In genomic region chr2:192313773-192314172, GRCh38 we compare ENCODE assay signal across 29 cellular contexts.
"Had no signal": no experiment of that assay in that cellular context is flagged by ENCODE, and none has a peak within 500 bp of the region (broad histone marks: within the 10 kb centered on the region; RNA-seq: fewer than 3 reads in every experiment).

No MANE protein-coding gene starts in this region.

- DNase-seq: activated CD4-positive, alpha-beta memory T cell treated with anti-CD3 and anti-CD28 coated beads for 36 hours; activated CD4-positive, alpha-beta T cell treated with anti-CD3 and anti-CD28 coated beads for 4 hours; activated CD4-positive, alpha-beta T cell treated with anti-CD3 and anti-CD28 coated beads, Interleukin-2, amount 50 U/mL, for 1 hour; activated CD4-positive, CD25-positive, alpha-beta regulatory T cell treated with anti-CD3 and anti-CD28 coated beads, Interleukin-2, amount 50 U/mL, for 72 hours; activated CD8-positive, alpha-beta memory T cell treated with anti-CD3 and anti-CD28 coated beads, Interleukin-2, amount 50 U/mL, for 4 hours; activated effector memory CD4-positive, alpha-beta T cell treated with Interleukin-2 at 50 U/mL for 16 hours; activated naive CD8-positive, alpha-beta T cell treated with anti-CD3 and anti-CD28 coated beads, Interleukin-2, amount 10 ng/mL, durations not matched to agents 7 days and 5 days; activated T-cell treated with anti-CD3 and anti-CD28 coated beads for 4 hours; activated T-cell treated with anti-CD3 and anti-CD28 coated beads, Interleukin-2, amount 50 U/mL, for 4 hours; amygdala; body of pancreas; Kasumi-1; KG1; MG63; NCI-H1048; NCI-H1105 treated with DMSO at 0.1 percent for 48 hours; NCI-H1436; NCI-H1694; NCI-H2029; NCI-H510A; NCI-H526; NCI-H748 treated with DMSO at 0.1 percent for 48 hours; SHP77; SJCRH30; T1000 had no signal

- H3K4me3 ChIP-seq: body of pancreas, breast epithelium, MG63, SJCRH30, SK-N-MC had no signal

- H3K4me1 Mint-ChIP-seq: activated naive CD4-positive, alpha-beta T cell treated with anti-CD3 and anti-CD28 coated beads, Interleukin-2, amount 50 U/mL, for 24 hours; activated naive CD8-positive, alpha-beta T cell treated with anti-CD3 and anti-CD28 coated beads, Interleukin-2, amount 10 ng/mL, durations not matched to agents 7 days and 5 days; WTC11 had no signal

- H3K9me3 ChIP-seq: body of pancreas, SJCRH30 had no signal

- H3K27ac Mint-ChIP-seq: activated CD4-positive, alpha-beta memory T cell treated with anti-CD3 and anti-CD28 coated beads for 36 hours; activated naive CD4-positive, alpha-beta T cell treated with anti-CD3 and anti-CD28 coated beads, Interleukin-2, amount 50 U/mL, for 24 hours; activated naive CD8-positive, alpha-beta T cell treated with anti-CD3 and anti-CD28 coated beads, Interleukin-2, amount 10 ng/mL, durations not matched to agents 7 days and 5 days; WTC11 had no signal

- H3K27me3 ChIP-seq: body of pancreas, breast epithelium, MG63, SJCRH30 had no signal

- H3K36me3 ChIP-seq: breast epithelium, MG63, SJCRH30 had no signal

- H3K27me3 Mint-ChIP-seq: activated CD4-positive, alpha-beta memory T cell treated with anti-CD3 and anti-CD28 coated beads for 36 hours; activated naive CD4-positive, alpha-beta T cell treated with anti-CD3 and anti-CD28 coated beads, Interleukin-2, amount 50 U/mL, for 24 hours; activated naive CD8-positive, alpha-beta T cell treated with anti-CD3 and anti-CD28 coated beads, Interleukin-2, amount 10 ng/mL, durations not matched to agents 7 days and 5 days had no signal

- ATAC-seq: activated T-cell treated with anti-CD3 and anti-CD28 coated beads, Interleukin-2, amount 50 U/mL, for 4 hours; body of pancreas; WTC11 had no signal

- H3K4me3 Mint-ChIP-seq: activated CD4-positive, alpha-beta memory T cell treated with anti-CD3 and anti-CD28 coated beads for 36 hours; activated naive CD4-positive, alpha-beta T cell treated with anti-CD3 and anti-CD28 coated beads, Interleukin-2, amount 50 U/mL, for 24 hours; activated naive CD8-positive, alpha-beta T cell treated with anti-CD3 and anti-CD28 coated beads, Interleukin-2, amount 10 ng/mL, durations not matched to agents 7 days and 5 days; activated T-cell treated with anti-CD3 and anti-CD28 coated beads, Interleukin-2, amount 50 U/mL, for 4 hours; WTC11 had no signal

- H3K27ac ChIP-seq: body of pancreas, breast epithelium, SJCRH30 had no signal

- H3K36me3 Mint-ChIP-seq: activated CD4-positive, alpha-beta memory T cell treated with anti-CD3 and anti-CD28 coated beads for 36 hours; activated naive CD4-positive, alpha-beta T cell treated with anti-CD3 and anti-CD28 coated beads, Interleukin-2, amount 50 U/mL, for 24 hours; activated naive CD8-positive, alpha-beta T cell treated with anti-CD3 and anti-CD28 coated beads, Interleukin-2, amount 10 ng/mL, durations not matched to agents 7 days and 5 days; WTC11 had no signal

- H3K4me1 ChIP-seq: body of pancreas, breast epithelium, SJCRH30 had no signal

- H3K9me3 Mint-ChIP-seq: activated CD4-positive, alpha-beta memory T cell treated with anti-CD3 and anti-CD28 coated beads for 36 hours; activated naive CD4-positive, alpha-beta T cell treated with anti-CD3 and anti-CD28 coated beads, Interleukin-2, amount 50 U/mL, for 24 hours; activated naive CD8-positive, alpha-beta T cell treated with anti-CD3 and anti-CD28 coated beads, Interleukin-2, amount 10 ng/mL, durations not matched to agents 7 days and 5 days; activated T-cell treated with anti-CD3 and anti-CD28 coated beads, Interleukin-2, amount 50 U/mL, for 4 hours had no signal
